In genomic region chr1:1804301-1804700, GRCh38 we compare ENCODE assay signal across 18 cellular contexts.
"Had no signal": no experiment of that assay in that cellular context is flagged by ENCODE, and none has a peak within 500 bp of the region (broad histone marks: within the 10 kb centered on the region; RNA-seq: fewer than 3 reads in every experiment).

No MANE protein-coding gene starts in this region.

- H3K4me3 Mint-ChIP-seq: activated naive CD8-positive, alpha-beta T cell; neural crest cell; stimulated activated memory B cell treated with anti-CD40 and anti-IgM and Interleukin-4, amounts not matched to agents 10 μg/mL and 1 μg/mL and 100 μg/mL, for 72 hours; T-helper 2 cell treated with Interferon-gamma antibody and Interleukin-4, amounts not matched to agents 5 μg/mL and 100 μg/mL, for 36 hours; type B pancreatic cell had no signal

- H3K4me3 ChIP-seq: coronary artery, heart left ventricle, right lobe of liver, thoracic aorta had no signal

- H3K27ac Mint-ChIP-seq: activated naive CD8-positive, alpha-beta T cell; stimulated activated memory B cell treated with anti-CD40 and anti-IgM and Interleukin-4, amounts not matched to agents 10 μg/mL and 1 μg/mL and 100 μg/mL, for 72 hours; T-helper 2 cell treated with Interferon-gamma antibody and Interleukin-4, amounts not matched to agents 5 μg/mL and 100 μg/mL, for 36 hours; type B pancreatic cell had no signal

- H3K9me3 ChIP-seq: heart left ventricle, right lobe of liver, thoracic aorta had no signal

- H3K9me3 Mint-ChIP-seq: neural crest cell; stimulated activated memory B cell treated with anti-CD40 and anti-IgM and Interleukin-4, amounts not matched to agents 10 μg/mL and 1 μg/mL and 100 μg/mL, for 72 hours; T-helper 2 cell treated with Interferon-gamma antibody and Interleukin-4, amounts not matched to agents 5 μg/mL and 100 μg/mL, for 36 hours; type B pancreatic cell had no signal

- H3K4me1 ChIP-seq: right lobe of liver had no signal

- ATAC-seq: heart left ventricle; left colon; right lobe of liver; SK-N-SH treated with all-trans-retinoic acid at 6 μM for 48 hours; stimulated activated memory B cell treated with anti-CD40 and anti-IgM and Interleukin-4, amounts not matched to agents 10 μg/mL and 1 μg/mL and 100 μg/mL, for 72 hours had no signal

- H3K27me3 ChIP-seq: heart left ventricle, right lobe of liver had no signal

- H3K27me3 Mint-ChIP-seq: activated naive CD8-positive, alpha-beta T cell; stimulated activated memory B cell treated with anti-CD40 and anti-IgM and Interleukin-4, amounts not matched to agents 10 μg/mL and 1 μg/mL and 100 μg/mL, for 72 hours; type B pancreatic cell had no signal

- H3K27ac ChIP-seq: coronary artery, heart left ventricle, right lobe of liver, WERI-Rb-1 had no signal

- DNase-seq: activated gamma-delta T cell treated with Interleukin-2 at 50 U/mL for 16 hours; amygdala; islet precursor cell; left colon; mesenchymal stem cell; right lobe of liver; small intestine; stimulated activated CD4-positive, alpha-beta T cell treated with anti-CD3 and anti-CD28 coated beads, Interleukin-15, amount 100 ng/mL, for 24 hours had no signal
